7 cellular contexts compared by ENCODE assay signal in genomic region chr1:10074059-10074854, GRCh38. TPM values are rescaled to one million over a fixed set of nuclear protein-coding genes. Genes with fewer than 3 reads are reported as not detected.
DNase-seq lines count a peak whose midpoint lies in the region; ATAC-seq and TF ChIP-seq lines count a peak whose summit lies in the region.

No MANE protein-coding gene starts in this region.

- TF ChIP-seq CTCF in RWPE2 (IDR thresholded peaks at IDR 0.05; ENCODE audit: poor library complexity, severe bottlenecking) (no peak), right atrium auricular region (IDR thresholded peaks at IDR 0.05) (no peak)

- DNase-seq in RWPE2 (ENCODE audit: low spot score) (peak; percentile 74), right atrium auricular region (ENCODE audit: low spot score) (peak; percentile 64), NCI-H82 treated with DMSO at 0.1 percent for 48 hours (lab: John Stamatoyannopoulos, UW; ENCODE audit: unreplicated experiment) (no peak), DMS53 (lab: John Stamatoyannopoulos, UW) (no peak)
- DNase-seq in activated naive CD8-positive, alpha-beta T cell treated with anti-CD3 and anti-CD28 coated beads for 36 hours = peak; percentile 70
- peak; percentile 15 to 57 (median 26) for DNase-seq in stimulated activated CD4-positive, alpha-beta T cell treated with anti-CD3 and anti-CD28 coated beads, Interleukin-1b, Interleukin-23, amount 100 ng/mL, for 24 hours (ENCODE audit: low read depth in 4 of 4, low spot score in 1 of 4)

- H3K4me1 ChIP-seq in RWPE2 (ENCODE audit: insufficient read depth, poor library complexity, severe bottlenecking) (peaks cover 11% of the 10 kb centered on the region), right atrium auricular region (peaks cover 0 to 21% of the 10 kb centered on the region in 2 donors)

- H3K27ac Mint-ChIP-seq in activated naive CD8-positive, alpha-beta T cell treated with anti-CD3 and anti-CD28 coated beads for 36 hours = peak overlapping the region; percentile 1

- H3K27me3 ChIP-seq in RWPE2 (ENCODE audit: insufficient read depth, poor library complexity, severe bottlenecking) (no peaks in the 10 kb centered on the region), right atrium auricular region (no peaks in the 10 kb centered on the region)

- H3K9me3 ChIP-seq in RWPE2 (ENCODE audit: severe bottlenecking) (no peaks in the 10 kb centered on the region), right atrium auricular region (no peaks in the 10 kb centered on the region)

- peaks cover 13% of the 10 kb centered on the region for H3K4me1 Mint-ChIP-seq in activated naive CD8-positive, alpha-beta T cell treated with anti-CD3 and anti-CD28 coated beads for 36 hours

- H3K36me3 ChIP-seq in RWPE2 (ENCODE audit: low read depth) (no peaks in the 10 kb centered on the region), right atrium auricular region (no peaks in the 10 kb centered on the region)

- H3K4me3 ChIP-seq in RWPE2 (ENCODE audit: severe bottlenecking) = no peak overlapping the region
- H3K4me3 ChIP-seq in right atrium auricular region = no peak overlapping the region

- peaks cover 6% of the 10 kb centered on the region for H3K36me3 Mint-ChIP-seq in activated naive CD8-positive, alpha-beta T cell treated with anti-CD3 and anti-CD28 coated beads for 36 hours

- H3K9me3 Mint-ChIP-seq in activated naive CD8-positive, alpha-beta T cell treated with anti-CD3 and anti-CD28 coated beads for 36 hours = no peaks in the 10 kb centered on the region

- no peak overlapping the region for H3K4me3 Mint-ChIP-seq in activated naive CD8-positive, alpha-beta T cell treated with anti-CD3 and anti-CD28 coated beads for 36 hours

- ATAC-seq in GM21423 (IDR thresholded peaks at IDR 0.05; ENCODE audit: unreplicated experiment) (peak; percentile 86), RWPE2 (ENCODE audit: low read depth) (peak; percentile 100)

- H3K27me3 Mint-ChIP-seq in activated naive CD8-positive, alpha-beta T cell treated with anti-CD3 and anti-CD28 coated beads for 36 hours = no peaks in the 10 kb centered on the region

- peak overlapping the region; percentile 80 for H3K27ac ChIP-seq in RWPE2 (ENCODE audit: poor library complexity, severe bottlenecking)
- peak overlapping the region in 1 of 2 donors; percentile 38 for H3K27ac ChIP-seq in right atrium auricular region

RNA-seq across cellular contexts. Expression of gene UBE4B, which starts 41.5 kb away (rescaled TPM):
- 10 to 100 TPM; 32.9 to 35.9 TPM for total RNA-seq in activated naive CD8-positive, alpha-beta T cell treated with anti-CD3 and anti-CD28 coated beads for 36 hours
- 10 to 100 TPM; 50.2 to 71.3 TPM for total RNA-seq in right atrium auricular region

Comparison
In these comparisons a context has a peak if more than half of its experiments do, and no peak if none do; other contexts are left out.
1. DNase-seq: peak in RWPE2 (single experiment), activated naive CD8-positive, alpha-beta T cell treated with anti-CD3 and anti-CD28 coated beads for 36 hours (single experiment), right atrium auricular region (single experiment) and stimulated activated CD4-positive, alpha-beta T cell treated with anti-CD3 and anti-CD28 coated beads, Interleukin-1b, Interleukin-23, amount 100 ng/mL, for 24 hours (4 of 4); none in NCI-H82 treated with DMSO at 0.1 percent for 48 hours (single experiment) and DMS53 (single experiment).